8 cellular contexts compared by ENCODE assay signal in the genomic region with DNA sequence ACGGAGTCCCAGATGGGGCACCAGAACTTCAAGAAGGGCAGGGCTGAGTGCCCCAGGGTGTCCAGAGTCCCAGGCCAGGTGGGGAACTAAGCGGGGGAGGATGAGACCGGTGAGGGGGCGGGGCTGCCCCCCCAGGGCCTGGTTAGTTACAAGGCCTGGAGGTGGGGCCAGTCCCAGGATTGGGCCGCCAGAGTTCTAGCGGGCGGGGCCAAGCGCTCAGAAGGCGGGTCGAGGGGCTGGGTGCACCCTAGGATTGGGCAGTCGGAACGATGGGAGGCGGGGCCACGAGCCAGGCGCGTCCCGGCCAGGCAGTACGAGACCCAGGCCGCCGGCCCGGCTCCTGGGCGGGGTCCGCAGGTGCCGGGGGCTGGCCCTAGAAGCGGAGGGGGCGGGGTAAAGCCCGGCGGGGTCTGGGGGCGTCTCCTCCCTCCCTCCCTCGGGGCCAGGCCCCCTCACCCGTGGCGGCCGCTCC. TPM values are rescaled to one million over a fixed set of nuclear protein-coding genes. Genes with fewer than 3 reads are reported as not detected.
DNase-seq lines count a peak whose midpoint lies in the region; ATAC-seq and TF ChIP-seq lines count a peak whose summit lies in the region.

No MANE protein-coding gene starts in this region.

- DNase-seq in NCI-H1417 treated with DMSO at 0.1 percent for 48 hours (lab: John Stamatoyannopoulos, UW) (peak; percentile 80), SW480 (ENCODE audit: low spot score) (peak; percentile 93), heart right ventricle (peak; percentile 97 to 98), posterior cingulate gyrus (peak; percentile 92 to 100 (median 97)), upper lobe of left lung (peak; percentile 98 to 99)

- peak overlapping the region; percentile 51 for H3K27ac ChIP-seq in adipose tissue (ENCODE audit: low read depth, low read length)
- peak overlapping the region; percentile 93 to 99 (median 96) for H3K27ac ChIP-seq in heart right ventricle
- H3K27ac ChIP-seq in upper lobe of left lung = peak overlapping the region; percentile 90 to 97 (median 92)

- H3K4me3 ChIP-seq in GM12875 (ENCODE audit: low read depth, low read length) (peak overlapping the region; percentile 86), heart right ventricle (peak overlapping the region; percentile 70 to 100 (median 98)), upper lobe of left lung (peak overlapping the region; percentile 70 to 100 (median 89))

- H3K4me1 ChIP-seq in heart right ventricle (peaks cover 0 to 16% (median 11%) of the 10 kb centered on the region in 9 donors), upper lobe of left lung (peaks cover 10 to 20% (median 15%) of the 10 kb centered on the region in 4 donors)

- TF ChIP-seq CTCF in GM12875 (IDR thresholded peaks at IDR 0.05; ENCODE audit: borderline replicate concordance, insufficient read depth, low read depth, low read length) (no peak), heart right ventricle (IDR thresholded peaks at IDR 0.05) (no peak), upper lobe of left lung (IDR thresholded peaks at IDR 0.05) (no peak)

- H3K27me3 ChIP-seq in heart right ventricle = no peaks in the 10 kb centered on the region
- no peaks in the 10 kb centered on the region for H3K27me3 ChIP-seq in upper lobe of left lung

- ATAC-seq in HG02840 (IDR thresholded peaks at IDR 0.05; ENCODE audit: low FRiP score, unreplicated experiment) (peak; percentile 81), heart right ventricle (peak; percentile 94 to 97 (median 96)), upper lobe of left lung (ENCODE audit: low FRiP score in 2 of 2) (peak; percentile 96 to 97)

- H3K36me3 ChIP-seq in heart right ventricle = peaks cover 0 to 24% (median 0%) of the 10 kb centered on the region in 9 donors
- peaks cover 0 to 2% (median 0%) of the 10 kb centered on the region in 4 donors for H3K36me3 ChIP-seq in upper lobe of left lung

- no peak for TF ChIP-seq POLR2A in upper lobe of left lung (IDR thresholded peaks at IDR 0.05)

- 0 to 4% (median 1%) methylated on average over 16 to 33 of the region's 33 CpGs for WGBS in adipose tissue, 3 donors
- WGBS in heart right ventricle, 2 donors = 0 to 2% methylated on average over 31 to 33 of the region's 33 CpGs
- WGBS in upper lobe of left lung, 2 donors = 0% methylated on average over 17 of the region's 33 CpGs; no CpG with 5 or more reads in 1 of the 2 donors

- intact Hi-C loops in heart right ventricle (cut with DNase I) = loop anchor here in 3 of 10 donors (1.0 to 2.0 kb wide), 3 partner anchors 23 to 24 kb away; partner anchors contain the start of gene ECSIT (in 2 of the 3)
- intact Hi-C loops in posterior cingulate gyrus (cut with DNase I) = loop anchor here (1.0 to 5.0 kb wide), 2 partner anchors 25 to 52 kb away; partner anchors contain the start of gene ELOF1

- H3K9me3 ChIP-seq in heart right ventricle (no peaks in the 10 kb centered on the region), upper lobe of left lung (no peaks in the 10 kb centered on the region)

- TF ChIP-seq EP300 in upper lobe of left lung (IDR thresholded peaks at IDR 0.05) = no peak

RNA-seq across cellular contexts. Expression of gene ZNF653, which starts 0.6 kb away (rescaled TPM):
- polyA plus RNA-seq in adipose tissue = 1 to 10 TPM; 5.8 to 8.0 (median 6.5) TPM
- 1 to 10 TPM; 2.3 to 6.2 (median 4.0) TPM for total RNA-seq in heart right ventricle
- polyA plus RNA-seq in heart right ventricle = 1 to 10 TPM; 5.9 to 7.8 TPM
- total RNA-seq in upper lobe of left lung = 10 to 100 TPM in 3 of 6 donors, 1 to 10 TPM in 3; 6.8 to 30.4 (median 10.3) TPM

RNA-seq across cellular contexts. Expression of gene ECSIT, which starts 23.9 kb away (rescaled TPM):
- polyA plus RNA-seq in adipose tissue (10 to 100 TPM; 48.1 to 56.4 (median 50.4) TPM), heart right ventricle (100 to 1,000 TPM; 164 to 226 TPM)
- total RNA-seq in heart right ventricle (100 to 1,000 TPM in 9 of 10 donors, 10 to 100 TPM in 1; 86.8 to 162 (median 131) TPM), upper lobe of left lung (10 to 100 TPM; 32.1 to 77.5 (median 48.6) TPM)

RNA-seq across cellular contexts. Expression of gene ELAVL3, which starts 24.2 kb away (rescaled TPM):
- polyA plus RNA-seq in adipose tissue = under 1 TPM in 1 of 3 donors, not detected in 2; 0.03 TPM
- under 1 TPM in 7 of 10 donors, not detected in 3; 0.07 to 0.44 (median 0.23) TPM for total RNA-seq in heart right ventricle
- under 1 TPM; 0.10 to 0.15 TPM for polyA plus RNA-seq in heart right ventricle
- total RNA-seq in upper lobe of left lung = under 1 TPM in 1 of 6 donors, not detected in 5; 0.03 TPM

RNA-seq across cellular contexts. Expression of gene CNN1, which starts 33.6 kb away (rescaled TPM):
- polyA plus RNA-seq in adipose tissue = 10 to 100 TPM in 2 of 3 donors, 1 to 10 TPM in 1; 4.3 to 39.0 (median 21.4) TPM
- 100 to 1,000 TPM in 7 of 10 donors, 10 to 100 TPM in 3; 63.4 to 267 (median 163) TPM for total RNA-seq in heart right ventricle
- 100 to 1,000 TPM; 114 to 678 TPM for polyA plus RNA-seq in heart right ventricle
- total RNA-seq in upper lobe of left lung = 10 to 100 TPM in 5 of 6 donors, 1 to 10 TPM in 1; 3.1 to 47.9 (median 20.7) TPM

RNA-seq across cellular contexts. Expression of gene ELOF1, which starts 54.0 kb away (rescaled TPM):
- polyA plus RNA-seq in adipose tissue (10 to 100 TPM; 52.6 to 55.2 (median 55.1) TPM), heart right ventricle (10 to 100 TPM; 52.2 to 91.0 TPM)
- total RNA-seq in heart right ventricle (10 to 100 TPM; 24.9 to 37.5 (median 30.9) TPM), upper lobe of left lung (10 to 100 TPM; 21.0 to 58.3 (median 42.9) TPM)

Comparison
In these comparisons a context has a peak if more than half of its experiments do, and no peak if none do; other contexts are left out.
1. Peak in every context shown above with its lines: DNase-seq, ATAC-seq, H3K4me3 ChIP-seq and H3K27ac ChIP-seq.